ENCODE assay signal across 16 cellular contexts in genomic region chr12:128684357-128684756, GRCh38.
"Had no signal": no experiment of that assay in that cellular context is flagged by ENCODE, and none has a peak within 500 bp of the region (broad histone marks: within the 10 kb centered on the region; RNA-seq: fewer than 3 reads in every experiment).

No MANE protein-coding gene starts in this region.

- DNase-seq: activated CD4-positive, alpha-beta T cell treated with anti-CD3 and anti-CD28 coated beads, Interleukin-2, amount 10 ng/mL, durations not matched to agents 7 days and 5 days; activated CD8-positive, alpha-beta memory T cell treated with anti-CD3 and anti-CD28 coated beads, Interleukin-2, amount 50 U/mL, for 48 hours; activated gamma-delta T cell treated with Interleukin-2 at 50 U/mL for 16 hours; activated T-cell treated with anti-CD3 and anti-CD28 coated beads, Interleukin-2, amount 50 U/mL, for 72 hours; amniotic stem cell; brain microvascular endothelial cell; dermis blood vessel endothelial cell; erythroblast; gastrocnemius medialis; left ventricle myocardium superior; mesenchymal stem cell; nephron progenitor cell; stimulated activated CD4-positive, alpha-beta T cell treated with anti-CD3 and anti-CD28 coated beads, Interleukin-2, amount 100 ng/mL, for 24 hours; T-cell; T-helper 9 cell had no signal

- H3K27me3 ChIP-seq: brain microvascular endothelial cell, gastrocnemius medialis, tibial nerve had no signal

- H3K9me3 ChIP-seq: gastrocnemius medialis had no signal

- H3K27ac ChIP-seq: brain microvascular endothelial cell, gastrocnemius medialis, tibial nerve had no signal

- H3K36me3 ChIP-seq: brain microvascular endothelial cell, gastrocnemius medialis, tibial nerve had no signal

- H3K4me3 ChIP-seq: gastrocnemius medialis, tibial nerve had no signal

- H3K4me1 ChIP-seq: gastrocnemius medialis, tibial nerve had no signal
